In the genomic region with DNA sequence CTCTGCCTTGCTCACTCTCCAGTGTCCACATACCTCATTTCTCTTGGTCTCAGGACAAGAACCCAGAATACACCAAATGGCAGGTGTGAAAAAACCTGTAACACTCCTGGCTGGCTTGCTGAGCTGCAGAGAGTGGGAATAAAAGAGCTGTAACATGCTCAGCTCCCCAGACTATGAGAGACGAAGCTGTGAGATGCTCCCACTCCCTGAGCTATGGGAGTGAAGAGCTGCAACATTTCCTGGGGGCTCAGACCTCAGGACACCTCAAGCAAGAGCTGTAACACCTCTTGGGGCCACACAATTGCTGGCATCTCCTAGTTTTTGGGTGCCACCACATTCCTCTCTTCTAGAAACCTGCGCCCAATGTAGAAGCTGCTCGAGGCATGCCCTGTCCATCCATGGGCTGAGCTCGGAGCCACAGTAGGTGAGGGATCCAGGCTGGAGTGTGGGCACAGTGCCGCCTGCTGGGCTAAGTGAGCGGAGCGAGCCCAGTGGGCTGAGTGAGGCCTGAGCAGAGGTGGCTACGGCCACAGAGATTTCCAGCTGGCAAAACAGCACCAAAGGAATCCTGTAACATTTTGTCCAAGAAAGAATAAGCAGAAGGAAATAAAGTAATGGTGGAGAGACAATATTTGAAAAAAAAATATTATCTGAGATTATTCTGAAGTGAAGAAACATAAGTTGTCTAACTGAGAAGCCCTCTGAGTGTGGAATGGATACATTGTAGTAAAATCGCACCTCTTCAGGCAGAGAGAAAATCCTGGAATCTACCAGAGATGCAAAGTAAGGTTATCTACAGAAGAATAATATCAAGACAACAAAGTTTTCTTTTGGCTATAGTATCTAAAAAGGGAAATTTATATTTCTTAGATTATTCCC, we compare ENCODE assay signal across 8 cellular contexts.
A peak's percentile ranks its signal among the peaks of the same experiment; 100 is the strongest.
DNase-seq lines count a peak whose midpoint lies in the region; ATAC-seq and TF ChIP-seq lines count a peak whose summit lies in the region.

No MANE protein-coding gene starts in this region.

- H3K4me1 ChIP-seq in stomach, result no peaks in the 10 kb centered on the region

- intact Hi-C loops in stomach (cut with DNase I; ENCODE audit: low total_unique reads), result no loop called here

- no peaks in the 10 kb centered on the region for H3K27me3 ChIP-seq in stomach

- no peak for TF ChIP-seq EP300 in stomach (IDR thresholded peaks at IDR 0.05)

- TF ChIP-seq CTCF in LNCaP clone FGC (IDR thresholded peaks at IDR 0.05; ENCODE audit: control insufficient read depth, extremely low read depth, insufficient read depth) (peak; percentile 81), stomach (IDR thresholded peaks at IDR 0.05) (peak in 1 of 7 experiments; percentile 13)

- H3K36me3 ChIP-seq in stomach, result no peaks in the 10 kb centered on the region

- DNase-seq in AG08396 (ENCODE audit: low spot score) (peak; percentile 9), LNCaP clone FGC (ENCODE audit: low read depth) (no peak), stomach (peak; percentile 29), GM19238 (ENCODE audit: insufficient read length, low spot score) (no peak)
- no peak for DNase-seq in activated CD4-positive, alpha-beta T cell treated with anti-CD3 and anti-CD28 coated beads, Interleukin-2, amount 50 U/mL, for 48 hours
- no peak for DNase-seq in activated effector memory CD4-positive, alpha-beta T cell treated with anti-CD3 and anti-CD28 coated beads, Interleukin-2, amount 50 U/mL, for 16 hours

- 57 to 67% (median 63%) methylated on average over 9 of the region's 9 CpGs for WGBS in stomach, 5 donors

- H3K9me3 ChIP-seq in stomach, result no peaks in the 10 kb centered on the region

- TF ChIP-seq POLR2A in stomach (IDR thresholded peaks at IDR 0.05), result no peak

- H3K4me3 ChIP-seq in LNCaP clone FGC (ENCODE audit: low read depth, low read length) (no peak overlapping the region), stomach (no peak overlapping the region)

- no peak overlapping the region for H3K27ac ChIP-seq in stomach

- ATAC-seq in GM19463 (IDR thresholded peaks at IDR 0.05; ENCODE audit: unreplicated experiment) (peak; percentile 91), esophagus mucosa (peak; percentile 32)

Comparison
In these comparisons a context has a peak if more than half of its experiments do, and no peak if none do; other contexts are left out.
1. DNase-seq: peak in AG08396 (single experiment) and stomach (single experiment); none in LNCaP clone FGC (single experiment), activated CD4-positive, alpha-beta T cell treated with anti-CD3 and anti-CD28 coated beads, Interleukin-2, amount 50 U/mL, for 48 hours (0 of 2), activated effector memory CD4-positive, alpha-beta T cell treated with anti-CD3 and anti-CD28 coated beads, Interleukin-2, amount 50 U/mL, for 16 hours (single experiment) and GM19238 (single experiment).